ENCODE assay signal across 15 cellular contexts in the genomic region with DNA sequence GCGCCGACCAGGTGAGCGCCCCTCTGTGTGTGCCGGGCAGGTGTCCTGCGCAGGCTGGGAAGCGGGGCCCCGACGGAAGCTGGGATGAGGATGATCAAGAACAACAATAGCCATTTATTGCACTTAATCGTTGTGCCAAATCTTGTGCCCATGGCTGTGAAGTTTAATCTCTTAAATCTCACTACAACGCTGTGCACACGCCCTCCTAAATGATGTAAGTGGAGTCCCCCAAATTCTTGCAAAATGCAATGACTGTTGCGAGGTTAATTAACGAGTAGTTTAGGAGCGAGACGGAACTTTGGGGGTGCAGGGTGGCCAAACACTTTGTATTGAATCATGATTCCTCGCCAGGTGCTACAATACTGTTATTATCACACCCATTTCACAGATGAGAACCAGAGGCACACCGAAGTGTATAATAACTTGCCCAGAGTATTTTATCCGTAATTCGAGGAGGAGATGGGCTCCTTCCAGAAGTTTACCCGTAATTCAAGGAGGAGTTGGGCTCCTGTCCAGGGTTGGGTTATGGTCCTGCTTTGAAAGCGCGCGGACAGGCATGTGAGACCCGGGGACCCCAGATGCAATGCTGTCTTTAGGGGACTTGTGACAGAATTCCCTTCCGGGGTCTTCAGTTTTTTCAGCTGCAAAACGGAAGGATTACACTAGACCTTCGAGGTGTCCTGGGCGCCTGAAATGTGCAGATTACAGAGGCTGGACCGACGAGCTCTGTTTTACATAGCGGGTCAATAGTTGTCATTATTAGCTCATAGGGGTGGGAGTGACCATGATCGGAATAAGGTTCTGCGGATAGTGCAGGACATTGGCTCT. TPM values are rescaled to one million over a fixed set of nuclear protein-coding genes. Genes with fewer than 3 reads are reported as not detected.
DNase-seq lines count a peak whose midpoint lies in the region; ATAC-seq and TF ChIP-seq lines count a peak whose summit lies in the region.
"Had no signal": no experiment of that assay in that cellular context is flagged by ENCODE, and none has a peak within 500 bp of the region (broad histone marks: within the 10 kb centered on the region; RNA-seq: fewer than 3 reads in every experiment).

No MANE protein-coding gene starts in this region.

- intact Hi-C loops in PC-3 (cut with micrococcal nuclease): no loop called here

- POLR2A ChIA-PET in PC-3 (lab: Charles Lee; ENCODE audit: unreplicated experiment): no interaction called here

- H3K4me3 ChIP-seq in PC-3 (ENCODE audit: low read length) (no peak overlapping the region), endodermal cell (ENCODE audit: low read length) (peak overlapping the region; percentile 71), neural cell (ENCODE audit: low read length) (peak overlapping the region; percentile 73), tibial nerve (peak overlapping the region in 3 of 4 donors; percentile 7 to 45 (median 29))

- TSS peak; percentile 37 for BruUV-seq in PC-3 (replicated peaks; lab: Mats Ljungman, UMichigan)

- 30 to 44% methylated on average over 18 to 33 of the region's 33 CpGs for WGBS in endodermal cell (ENCODE audit: insufficient coverage in 1 of 2, insufficient read length in 1 of 2), 2 experiments
- WGBS in tibial nerve, 2 donors: 10 to 15% methylated on average over 25 to 32 of the region's 33 CpGs

- TF ChIP-seq CTCF in PC-3 (conservative IDR thresholded peaks at IDR 0.05; ENCODE audit: low read depth, low read length) (no peak), endodermal cell (conservative IDR thresholded peaks at IDR 0.05) (no peak), neural cell (IDR thresholded peaks at IDR 0.05; ENCODE audit: poor library complexity, severe bottlenecking) (no peak), tibial nerve (IDR thresholded peaks at IDR 0.05) (no peak)

- H4K20me1 ChIP-seq in PC-3 (ENCODE audit: low read length): no peaks in the 10 kb centered on the region
- no peaks in the 10 kb centered on the region for H4K20me1 ChIP-seq in neural cell (ENCODE audit: insufficient read depth)

- H3K27ac Mint-ChIP-seq in endodermal cell: no peak overlapping the region
- H3K27ac Mint-ChIP-seq: activated CD4-positive, alpha-beta T cell treated with anti-CD3 and anti-CD28 coated beads for 36 hours; activated T-cell treated with anti-CD3 and anti-CD28 coated beads, Interleukin-2, amount 50 U/mL, for 24 hours; stimulated activated naive CD8-positive, alpha-beta T cell treated with anti-CD3 and anti-CD28 coated beads, Interleukin-15, Interleukin-2, amounts not matched to agents 100 ng/mL and 50 ng/mL, for 24 hours had no signal

- H3K4me2 ChIP-seq in PC-3 (ENCODE audit: low read length): no peak overlapping the region
- H3K4me2 ChIP-seq in neural cell (ENCODE audit: low read length): no peak overlapping the region

- DNase-seq in PC-3 (no peak), endodermal cell (no peak), tibial nerve (ENCODE audit: low spot score in 2 of 2) (no peak), NCI-H2227 treated with DMSO at 0.1 percent for 48 hours (lab: John Stamatoyannopoulos, UW) (no peak), inferior parietal cortex (ENCODE audit: extremely low spot score) (no peak), HUDEP-2 (lab: John Stamatoyannopoulos, UW; ENCODE audit: unreplicated experiment in 76 of 76) (no peak)
- DNase-seq: activated CD4-positive, alpha-beta T cell treated with anti-CD3 and anti-CD28 coated beads for 36 hours; activated T-cell treated with anti-CD3 and anti-CD28 coated beads, Interleukin-2, amount 50 U/mL, for 24 hours; effector memory CD4-positive, alpha-beta T cell; IMR-90; NCI-H345; T-cell had no signal

- peaks cover 11% of the 10 kb centered on the region; the same call in 1 of the 2 replicates for H3K4me1 ChIP-seq in PC-3 (ENCODE audit: insufficient read depth, low read length)
- H3K4me1 ChIP-seq in endodermal cell (ENCODE audit: control insufficient read depth, insufficient read depth, low read length): no peaks in the 10 kb centered on the region
- H3K4me1 ChIP-seq in tibial nerve: peaks cover 0 to 25% (median 1%) of the 10 kb centered on the region in 4 donors

- TF ChIP-seq POLR2A in tibial nerve (IDR thresholded peaks at IDR 0.05): no peak

- H3K4me1 Mint-ChIP-seq in endodermal cell: peaks cover 21% of the 10 kb centered on the region
- H3K4me1 Mint-ChIP-seq: activated CD4-positive, alpha-beta T cell treated with anti-CD3 and anti-CD28 coated beads for 36 hours had no signal

- CTCF ChIA-PET in PC-3 (lab: Charles Lee): no interaction called here

- H3K27me3 ChIP-seq in PC-3 (ENCODE audit: low read length): no peaks in the 10 kb centered on the region
- H3K27me3 ChIP-seq in endodermal cell (ENCODE audit: control insufficient read depth, insufficient read depth, low read length, poor library complexity, severe bottlenecking): peaks cover 76% of the 10 kb centered on the region
- peaks cover 67% of the 10 kb centered on the region for H3K27me3 ChIP-seq in neural cell (ENCODE audit: insufficient read depth, low read depth, low read length)
- peaks cover 0 to 48% of the 10 kb centered on the region in 2 donors for H3K27me3 ChIP-seq in tibial nerve

- no peaks in the 10 kb centered on the region for H3K79me2 ChIP-seq in PC-3 (ENCODE audit: low read length)
- no peaks in the 10 kb centered on the region for H3K79me2 ChIP-seq in neural cell (replicated peaks; ENCODE audit: insufficient read depth, low read length)

- ATAC-seq in PC-3: no peak
- ATAC-seq: activated CD4-positive, alpha-beta T cell treated with anti-CD3 and anti-CD28 coated beads for 36 hours; T-cell had no signal

- no peak overlapping the region for H2AFZ ChIP-seq in PC-3 (ENCODE audit: low read length)
- H2AFZ ChIP-seq in neural cell (ENCODE audit: low read depth, low read length): no peak overlapping the region

- no peaks in the 10 kb centered on the region for H3K9me3 Mint-ChIP-seq in endodermal cell
- H3K9me3 Mint-ChIP-seq: activated T-cell treated with anti-CD3 and anti-CD28 coated beads, Interleukin-2, amount 50 U/mL, for 24 hours; stimulated activated naive CD8-positive, alpha-beta T cell treated with anti-CD3 and anti-CD28 coated beads, Interleukin-15, Interleukin-2, amounts not matched to agents 100 ng/mL and 50 ng/mL, for 24 hours; T-cell had no signal

- H3F3A ChIP-seq in PC-3 (ENCODE audit: low read length, unreplicated experiment) (no peaks in the 10 kb centered on the region), neural cell (ENCODE audit: insufficient read depth, low read length, poor library complexity, severe bottlenecking) (no peaks in the 10 kb centered on the region)

- no peak for TF ChIP-seq EP300 in neural cell (conservative IDR thresholded peaks at IDR 0.05; ENCODE audit: poor library complexity, severe bottlenecking)
- no peak for TF ChIP-seq EP300 in tibial nerve (IDR thresholded peaks at IDR 0.05)

- H3K9ac ChIP-seq in PC-3 (ENCODE audit: low read length) (no peak overlapping the region), endodermal cell (ENCODE audit: extremely low read depth, low read length, poor library complexity, severe bottlenecking) (no peak overlapping the region), neural cell (ENCODE audit: low read length) (peak overlapping the region; percentile 37)

- no peaks in the 10 kb centered on the region for H3K36me3 Mint-ChIP-seq in endodermal cell (ENCODE audit: low read depth)
- H3K36me3 Mint-ChIP-seq: T-cell had no signal

- H3K36me3 ChIP-seq in PC-3 (ENCODE audit: low read depth, low read length): no peaks in the 10 kb centered on the region
- H3K36me3 ChIP-seq in endodermal cell (ENCODE audit: control insufficient read depth, insufficient read depth, low read length): no peaks in the 10 kb centered on the region
- H3K36me3 ChIP-seq in neural cell (ENCODE audit: insufficient read depth, low read length): no peaks in the 10 kb centered on the region
- H3K36me3 ChIP-seq in tibial nerve: no peaks in the 10 kb centered on the region

- peak overlapping the region; percentile 58 for H3K4me3 Mint-ChIP-seq in endodermal cell
- H3K4me3 Mint-ChIP-seq: activated CD4-positive, alpha-beta T cell treated with anti-CD3 and anti-CD28 coated beads for 36 hours; activated T-cell treated with anti-CD3 and anti-CD28 coated beads, Interleukin-2, amount 50 U/mL, for 24 hours; stimulated activated naive CD8-positive, alpha-beta T cell treated with anti-CD3 and anti-CD28 coated beads, Interleukin-15, Interleukin-2, amounts not matched to agents 100 ng/mL and 50 ng/mL, for 24 hours; T-cell had no signal

- H3K27me3 Mint-ChIP-seq in endodermal cell (ENCODE audit: insufficient read depth): peaks cover 88% of the 10 kb centered on the region

- no peaks in the 10 kb centered on the region for H3K9me2 ChIP-seq in PC-3 (replicated peaks; ENCODE audit: low read length)
- H3K9me2 ChIP-seq in neural cell (ENCODE audit: insufficient read depth, low read length): no peaks in the 10 kb centered on the region

- TF ChIP-seq RAD21 in neural cell (conservative IDR thresholded peaks at IDR 0.05): no peak

- H3K9me3 ChIP-seq in PC-3 (ENCODE audit: low read length) (no peaks in the 10 kb centered on the region), endodermal cell (ENCODE audit: control insufficient read depth, low read length) (no peaks in the 10 kb centered on the region), neural cell (ENCODE audit: low read length) (no peaks in the 10 kb centered on the region), tibial nerve (no peaks in the 10 kb centered on the region)

- H3K27ac ChIP-seq in PC-3 (ENCODE audit: low read length): no peak overlapping the region
- H3K27ac ChIP-seq in endodermal cell (ENCODE audit: low read depth, low read length): no peak overlapping the region
- H3K27ac ChIP-seq in neural cell (ENCODE audit: low read length): no peak overlapping the region
- H3K27ac ChIP-seq in tibial nerve: no peak overlapping the region

TF ChIP-seq in neural cell, 6 proteins besides CTCF, POLR2A, EP300 and RAD21:
- TF ChIP-seq SMC3 (conservative IDR thresholded peaks at IDR 0.05; ENCODE audit: poor library complexity): no peak

RNA-seq across cellular contexts. Expression of a gene that starts 1.0 kb away (rescaled TPM):
- total RNA-seq in PC-3 (2014; rRNA removed): 1.5 TPM in 2 replicates
- not detected for total RNA-seq in endodermal cell
- polyA plus RNA-seq in endodermal cell (2013, experiment 1 of 2): not detected
- polyA plus RNA-seq in endodermal cell (2013, experiment 2 of 2): 0.17 TPM
- not detected in 2 replicates for polyA plus RNA-seq in neural cell
- 0.24 TPM in 1 of 2 replicates, not detected in the other for polyA minus RNA-seq in neural cell
- 1 to 10 TPM in 2 of 4 donors, under 1 TPM in 2; 0.39 to 1.5 (median 0.97) TPM for total RNA-seq in tibial nerve
- total RNA-seq: activated CD4-positive, alpha-beta T cell treated with anti-CD3 and anti-CD28 coated beads for 36 hours; IMR-90; lung microvascular endothelial cell; T-cell had no signal
- polyA plus RNA-seq: IMR-90 had no signal

RNA-seq across cellular contexts. Expression of a gene that starts 33.5 kb away (rescaled TPM):
- total RNA-seq in PC-3 (2014; rRNA removed) (4.4 and 8.5 TPM in 2 replicates), endodermal cell (under 1 TPM; 0.82 to 0.86 TPM), tibial nerve (100 to 1,000 TPM in 3 of 4 donors, 10 to 100 TPM in 1; 92.0 to 127 (median 119) TPM)
- polyA plus RNA-seq in endodermal cell (2013, experiment 1 of 2): 1.1 TPM
- 1.5 TPM for polyA plus RNA-seq in endodermal cell (2013, experiment 2 of 2)
- polyA plus RNA-seq in neural cell: 0.73 and 1.9 TPM in 2 replicates
- polyA minus RNA-seq in neural cell: 0.49 TPM in 1 of 2 replicates, not detected in the other
- total RNA-seq: activated CD4-positive, alpha-beta T cell treated with anti-CD3 and anti-CD28 coated beads for 36 hours; IMR-90; lung microvascular endothelial cell had no signal
- polyA plus RNA-seq: IMR-90 had no signal

RNA-seq across cellular contexts. Expression of a gene that starts 44.8 kb away (rescaled TPM):
- not detected in 2 replicates for total RNA-seq in PC-3 (2014; rRNA removed)
- total RNA-seq in endodermal cell: not detected
- polyA plus RNA-seq in endodermal cell (2013, experiment 1 of 2): not detected
- not detected for polyA plus RNA-seq in endodermal cell (2013, experiment 2 of 2)
- polyA plus RNA-seq in neural cell: not detected in 2 replicates
- not detected in 2 replicates for polyA minus RNA-seq in neural cell
- total RNA-seq in tibial nerve: not detected
- total RNA-seq: activated CD4-positive, alpha-beta T cell treated with anti-CD3 and anti-CD28 coated beads for 36 hours; IMR-90; lung microvascular endothelial cell; T-cell had no signal
- polyA plus RNA-seq: IMR-90 had no signal
